In genomic region chr1:215704089-215704860, GRCh38 we compare ENCODE assay signal across 1 cellular context.
A peak's percentile ranks its signal among the peaks of the same experiment; 100 is the strongest.
TF ChIP-seq lines count a peak whose summit lies in the region.

No MANE protein-coding gene starts in this region.

TF ChIP-seq in IMR-90, 13 proteins besides CTCF, POLR2A, EP300 and RAD21:
- TF ChIP-seq FOS (IDR thresholded peaks at IDR 0.05; ENCODE audit: low read depth, low read length): peak; percentile 56; the same call in 1 of the 2 replicates
- no peak for TF ChIP-seq CHD1 (IDR thresholded peaks at IDR 0.05; ENCODE audit: low read depth, low read length)
- TF ChIP-seq NFE2L2 (IDR thresholded peaks at IDR 0.05; ENCODE audit: low read depth, low read length): peak; percentile 74
- TF ChIP-seq CEBPB (IDR thresholded peaks at IDR 0.05; ENCODE audit: low read depth, low read length): peak; percentile 78
- no peak for TF ChIP-seq ELK1 (IDR thresholded peaks at IDR 0.05; ENCODE audit: borderline replicate concordance, low read depth, low read length)
- TF ChIP-seq RFX5 (IDR thresholded peaks at IDR 0.05; ENCODE audit: low read depth, low read length): no peak
